In the genomic region with DNA sequence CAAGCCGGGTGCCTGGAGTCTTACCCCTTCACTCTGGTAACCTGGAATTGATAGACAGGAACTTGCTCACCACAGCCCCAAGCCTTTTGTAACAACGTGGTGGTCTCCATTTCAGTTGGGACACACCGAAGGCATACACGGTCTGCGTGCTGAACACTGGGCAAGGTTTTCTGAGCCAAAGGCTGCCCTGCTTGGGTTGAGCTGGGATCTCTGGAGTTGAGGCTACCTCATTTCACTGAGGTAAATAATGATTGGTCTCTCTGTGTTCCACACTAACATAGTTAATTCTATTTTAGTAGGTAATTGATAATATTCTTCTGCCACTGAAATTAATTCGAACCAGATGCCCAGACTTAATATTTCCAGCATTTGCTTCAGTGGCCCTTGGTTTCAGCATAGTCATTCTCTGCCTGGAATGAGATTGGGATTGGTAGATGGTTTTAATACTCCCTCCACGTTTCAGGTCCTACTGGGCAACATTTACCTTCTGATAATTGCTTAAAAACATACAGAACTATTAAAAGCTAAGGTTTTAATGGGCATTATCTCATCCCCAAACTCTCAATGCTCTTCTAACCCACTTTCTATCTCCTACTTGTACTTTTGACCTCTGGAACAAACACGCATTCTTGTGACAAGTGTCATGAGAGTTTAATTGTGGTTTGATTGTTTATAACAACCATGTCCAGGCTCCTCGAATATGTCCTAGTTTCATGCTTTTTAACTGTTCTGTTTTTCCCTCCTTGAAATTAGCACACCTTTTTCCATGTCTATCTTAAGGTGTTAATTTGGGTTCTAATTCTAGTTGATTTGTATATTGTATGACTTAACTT, we compare ENCODE assay signal across 21 cellular contexts.
DNase-seq lines count a peak whose midpoint lies in the region; ATAC-seq and FAIRE-seq lines count a peak whose summit lies in the region.
"Had no signal": no experiment of that assay in that cellular context is flagged by ENCODE, and none has a peak within 500 bp of the region (broad histone marks: within the 10 kb centered on the region; RNA-seq: fewer than 3 reads in every experiment).

No MANE protein-coding gene starts in this region.

- H3K9me3 ChIP-seq in small intestine (ENCODE audit: control insufficient read depth, low read depth): no peaks in the 10 kb centered on the region

- peak; percentile 39 for ATAC-seq in Right ventricle myocardium inferior
- ATAC-seq in HG02623 (IDR thresholded peaks at IDR 0.05; ENCODE audit: unreplicated experiment): no peak
- ATAC-seq in HG02981 (IDR thresholded peaks at IDR 0.05; ENCODE audit: unreplicated experiment): no peak

- in situ Hi-C loops in SK-MEL-5 (cut with HindIII; ENCODE audit: low pct_unique_long_range_greater_than_20kb, low sequenced_read_pairs): no loop called here

- H3K4me3 ChIP-seq in small intestine (ENCODE audit: low read depth in 1 of 2, low read length in 2 of 2): no peak overlapping the region
- H3K4me3 ChIP-seq: SK-N-MC, upper lobe of left lung had no signal

- no peaks in the 10 kb centered on the region for H3K27me3 ChIP-seq in small intestine (ENCODE audit: control insufficient read depth in 2 of 2, insufficient read depth in 2 of 2, low read length in 2 of 2)
- H3K27me3 ChIP-seq: upper lobe of left lung had no signal

- DNase-seq in Right ventricle myocardium inferior (ENCODE audit: missing footprints): no peak
- no peak for DNase-seq in cardiac septum (ENCODE audit: low spot score)
- peak; percentile 6 for DNase-seq in SK-MEL-5 (ENCODE audit: low read depth, low spot score)
- peak; percentile 40 for DNase-seq in fibroblast of peridontal ligament (ENCODE audit: extremely low read depth)
- peak; percentile 77 for DNase-seq in small intestine
- DNase-seq in activated T-cell treated with anti-CD3 and anti-CD28 coated beads, Interleukin-2, amount 50 U/mL, for 1 hour: no peak
- DNase-seq: activated CD4-positive, alpha-beta T cell treated with anti-CD3 and anti-CD28 coated beads, Interleukin-2, amount 50 U/mL, for 1 hour; activated naive CD4-positive, alpha-beta T cell treated with anti-CD3 and anti-CD28 coated beads for 36 hours; islet precursor cell; mesendoderm; NCI-H2107; NCI-H524; nephron progenitor cell; stimulated activated CD4-positive, alpha-beta T cell treated with anti-CD3 and anti-CD28 coated beads, Interleukin-15, amount 100 ng/mL, for 24 hours; stimulated activated naive CD4-positive, alpha-beta T cell; upper lobe of left lung had no signal

- no peak overlapping the region for H3K27ac ChIP-seq in small intestine (ENCODE audit: low read depth in 1 of 2, low read length in 1 of 2)
- H3K27ac ChIP-seq: 22Rv1, SK-N-MC, upper lobe of left lung had no signal

- H3K4me1 ChIP-seq in small intestine (ENCODE audit: control insufficient read depth in 2 of 2, insufficient read depth in 1 of 2, low read depth in 1 of 2, low read length in 1 of 2): peaks cover 0 to 3% of the 10 kb centered on the region in 2 donors

- no peak for FAIRE-seq in small intestine (lab: Jason Lieb, UNC)
- FAIRE-seq: TTC549 had no signal

- no peaks in the 10 kb centered on the region for H3K36me3 ChIP-seq in small intestine (ENCODE audit: control insufficient read depth in 2 of 2, insufficient read depth in 2 of 2, low read length in 2 of 2)
- H3K36me3 ChIP-seq: upper lobe of left lung had no signal

- WGBS in small intestine, 3 donors: 64 to 71% (median 65%) methylated on average over 9 of the region's 9 CpGs

- intact Hi-C loops in Right ventricle myocardium inferior (cut with DNase I) (loop anchor here (5.0 kb wide), 1 partner anchor 75 kb away; no protein-coding TSS in a partner anchor), cardiac septum (cut with DNase I) (no loop called here)

Comparison
In these comparisons a context has a peak if more than half of its experiments do, and no peak if none do; other contexts are left out.
1. DNase-seq: peak in SK-MEL-5 (single experiment), fibroblast of peridontal ligament (single experiment) and small intestine (single experiment); none in Right ventricle myocardium inferior (single experiment), cardiac septum (single experiment) and activated T-cell treated with anti-CD3 and anti-CD28 coated beads, Interleukin-2, amount 50 U/mL, for 1 hour (single experiment).